26 cellular contexts compared by ENCODE assay signal in genomic region chr2:128793414-128793813, GRCh38.
"Had no signal": no experiment of that assay in that cellular context is flagged by ENCODE, and none has a peak within 500 bp of the region (broad histone marks: within the 10 kb centered on the region; RNA-seq: fewer than 3 reads in every experiment).

No MANE protein-coding gene starts in this region.

- H3K4me3 ChIP-seq: adrenal gland, K562, SK-N-MC had no signal

- DNase-seq: activated CD4-positive, alpha-beta memory T cell treated with anti-CD3 and anti-CD28 coated beads for 36 hours; activated CD4-positive, alpha-beta T cell treated with anti-CD3 and anti-CD28 coated beads, Interleukin-2, amount 10 ng/mL, durations not matched to agents 7 days and 5 days; activated CD4-positive, CD25-positive, alpha-beta regulatory T cell; activated gamma-delta T cell treated with Interleukin-2 at 50 U/mL for 16 hours; activated naive CD4-positive, alpha-beta T cell treated with anti-CD3 and anti-CD28 coated beads, Interleukin-2, amount 10 ng/mL, durations not matched to agents 7 days and 5 days; activated naive CD8-positive, alpha-beta T cell treated with anti-CD3 and anti-CD28 coated beads for 36 hours; activated T-cell treated with anti-CD3 and anti-CD28 coated beads, Interleukin-2, amount 50 U/mL, for 4 hours; anterior cingulate cortex; Karpas-422; NCI-H1417 treated with DMSO at 0.1 percent for 48 hours; NCI-H1694 treated with DMSO at 0.1 percent for 48 hours; NCI-H2029 treated with DMSO at 0.1 percent for 48 hours; NCI-H345; NCI-H510A; NCI-H526 treated with DMSO at 0.1 percent for 48 hours; NK-92 treated with Interleukin-12 subunit alpha and Interleukin-12 subunit beta, amount 100 ng/mL, for 24 hours; OCI-M1; RPMI8226; T-cell; T-helper 2 cell had no signal

- H3K27ac ChIP-seq: adrenal gland, SK-N-MC, VCaP had no signal

- ATAC-seq: activated T-cell treated with anti-CD3 and anti-CD28 coated beads, Interleukin-2, amount 50 U/mL, for 4 hours; K562; Panc1; Right ventricle myocardium inferior; T-cell had no signal
